Comparison of ENCODE assay signal across 13 cellular contexts in genomic region chr1:243267346-243268283, GRCh38. TPM values are rescaled to one million over a fixed set of nuclear protein-coding genes. Genes with fewer than 3 reads are reported as not detected.
A peak's percentile ranks its signal among the peaks of the same experiment; 100 is the strongest.
DNase-seq lines count a peak whose midpoint lies in the region; ATAC-seq and TF ChIP-seq lines count a peak whose summit lies in the region.
"Had no signal": no experiment of that assay in that cellular context is flagged by ENCODE, and none has a peak within 500 bp of the region (broad histone marks: within the 10 kb centered on the region; RNA-seq: fewer than 3 reads in every experiment).

No MANE protein-coding gene starts in this region.

- no peak overlapping the region for H3K14ac ChIP-seq in mesenchymal stem cell (ENCODE audit: low read length in 2 of 2)

- no peak overlapping the region for H2BK5ac ChIP-seq in mesenchymal stem cell (ENCODE audit: low read depth, low read length, poor library complexity, severe bottlenecking)

- H3K9me3 Mint-ChIP-seq in stimulated activated effector memory CD8-positive, alpha-beta T cell treated with anti-CD3 and anti-CD28 coated beads, Interleukin-12 subunit alpha, Interleukin-12 subunit beta, amount 100 ng/mL, for 72 hours = no peaks in the 10 kb centered on the region
- H3K9me3 Mint-ChIP-seq: activated T-helper 17 cell treated with anti-CD3 and anti-CD28 coated beads, Interleukin-2, amount 50 U/mL, for 72 hours; effector memory CD8-positive, alpha-beta T cell had no signal

- no peak overlapping the region for H2BK15ac ChIP-seq in mesenchymal stem cell (ENCODE audit: low read depth, poor library complexity, severe bottlenecking)

- H3K4me1 Mint-ChIP-seq in stimulated activated effector memory CD8-positive, alpha-beta T cell treated with anti-CD3 and anti-CD28 coated beads, Interleukin-12 subunit alpha, Interleukin-12 subunit beta, amount 100 ng/mL, for 72 hours = peaks cover 8% of the 10 kb centered on the region
- H3K4me1 Mint-ChIP-seq: activated T-helper 17 cell treated with anti-CD3 and anti-CD28 coated beads, Interleukin-2, amount 50 U/mL, for 72 hours had no signal

- WGBS in mesenchymal stem cell = 90% methylated on average over 17 of the region's 26 CpGs

- peaks cover 14% of the 10 kb centered on the region for H3K36me3 Mint-ChIP-seq in stimulated activated effector memory CD8-positive, alpha-beta T cell treated with anti-CD3 and anti-CD28 coated beads, Interleukin-12 subunit alpha, Interleukin-12 subunit beta, amount 100 ng/mL, for 72 hours

- H3K27ac ChIP-seq in mesenchymal stem cell (ENCODE audit: low read length, poor library complexity, severe bottlenecking) (peak overlapping the region; percentile 85), SJCRH30 (no peak overlapping the region)
- H3K27ac ChIP-seq: vagina had no signal

- H2AFZ ChIP-seq in mesenchymal stem cell (ENCODE audit: low read depth, low read length) = no peak overlapping the region

- H3K36me3 ChIP-seq in mesenchymal stem cell (ENCODE audit: control insufficient read depth in 1 of 2, insufficient read depth in 2 of 2, low read depth in 1 of 2, low read length in 2 of 2) = peaks cover 4 to 44% of the 10 kb centered on the region in 2 experiments
- H3K36me3 ChIP-seq in SJCRH30 = no peaks in the 10 kb centered on the region
- H3K36me3 ChIP-seq: BE2C had no signal

- H3K4me1 ChIP-seq in mesenchymal stem cell (ENCODE audit: control insufficient read depth, insufficient read depth, low read depth, low read length) (peaks cover 13% of the 10 kb centered on the region), SJCRH30 (no peaks in the 10 kb centered on the region)

- TF ChIP-seq CTCF in cardiac fibroblast (IDR thresholded peaks at IDR 0.05; ENCODE audit: low read depth, low read length) = no peak

- no peak overlapping the region for H3K23ac ChIP-seq in mesenchymal stem cell (ENCODE audit: low read length in 2 of 2)

- H2BK120ac ChIP-seq in mesenchymal stem cell (ENCODE audit: low read depth, low read length) = no peak overlapping the region

- H3K27me3 ChIP-seq in mesenchymal stem cell (ENCODE audit: control insufficient read depth in 1 of 2, insufficient read depth in 1 of 2, low read length in 2 of 2) = no peaks in the 10 kb centered on the region
- no peaks in the 10 kb centered on the region for H3K27me3 ChIP-seq in SJCRH30
- H3K27me3 ChIP-seq: BE2C, vagina had no signal

- peak; percentile 80 to 84 for DNase-seq in AML-193 (lab: John Stamatoyannopoulos, UW)
- DNase-seq in NCI-H460 (ENCODE audit: extremely low read depth, low read depth) = peak; percentile 19
- peak; percentile 52 to 58 for DNase-seq in cardiac fibroblast (ENCODE audit: low read depth in 2 of 2)
- DNase-seq in mesenchymal stem cell = peak; percentile 63
- no peak for DNase-seq in dedifferentiated amniotic fluid mesenchymal stem cell (ENCODE audit: extremely low spot score)
- DNase-seq in SJCRH30 = no peak
- DNase-seq in stimulated activated effector memory CD8-positive, alpha-beta T cell treated with anti-CD3 and anti-CD28 coated beads, Interleukin-12 subunit alpha, Interleukin-12 subunit beta, amount 100 ng/mL, for 72 hours (ENCODE audit: low spot score in 2 of 2) = no peak
- DNase-seq: BE2C; effector memory CD8-positive, alpha-beta T cell; T-helper 1 cell had no signal

- no peak overlapping the region for H4K8ac ChIP-seq in mesenchymal stem cell (ENCODE audit: low read length)

- no peak overlapping the region for H3K4me2 ChIP-seq in mesenchymal stem cell (ENCODE audit: low read length, poor library complexity, severe bottlenecking)

- H3K9me3 ChIP-seq in mesenchymal stem cell (ENCODE audit: control insufficient read depth, low read length) (no peaks in the 10 kb centered on the region), SJCRH30 (replicated peaks) (no peaks in the 10 kb centered on the region)
- H3K9me3 ChIP-seq: BE2C, vagina had no signal

- peak overlapping the region in 1 of 2 experiments; percentile 84 for H3K4ac ChIP-seq in mesenchymal stem cell (ENCODE audit: low read depth in 1 of 2, low read length in 2 of 2)

- H3K9ac ChIP-seq in mesenchymal stem cell (ENCODE audit: low read length) = peak overlapping the region; percentile 52

- H3K4me3 ChIP-seq in cardiac fibroblast (replicated peaks in 1 of 2; ENCODE audit: low read depth in 2 of 2, low read length in 2 of 2) (no peak overlapping the region), mesenchymal stem cell (ENCODE audit: insufficient read depth in 1 of 2, low read depth in 1 of 2, low read length in 2 of 2) (peak overlapping the region in 1 of 2 experiments; percentile 43), SJCRH30 (no peak overlapping the region)
- H3K4me3 ChIP-seq: vagina had no signal

- peak overlapping the region in 1 of 2 experiments; percentile 51 for H3K18ac ChIP-seq in mesenchymal stem cell (ENCODE audit: low read depth in 1 of 2, low read length in 2 of 2)

- H2BK12ac ChIP-seq in mesenchymal stem cell (ENCODE audit: low read length in 2 of 2) = peak overlapping the region; percentile 41 to 78

- ATAC-seq in HG02610 (IDR thresholded peaks at IDR 0.05; ENCODE audit: unreplicated experiment) = no peak
- ATAC-seq in stimulated activated effector memory CD8-positive, alpha-beta T cell treated with anti-CD3 and anti-CD28 coated beads, Interleukin-12 subunit alpha, Interleukin-12 subunit beta, amount 100 ng/mL, for 72 hours = no peak
- ATAC-seq: activated T-helper 17 cell treated with anti-CD3 and anti-CD28 coated beads, Interleukin-2, amount 50 U/mL, for 72 hours; effector memory CD8-positive, alpha-beta T cell had no signal

- H4K91ac ChIP-seq in mesenchymal stem cell (ENCODE audit: low read length) = no peak overlapping the region

- no peak overlapping the region for H3K4me3 Mint-ChIP-seq in stimulated activated effector memory CD8-positive, alpha-beta T cell treated with anti-CD3 and anti-CD28 coated beads, Interleukin-12 subunit alpha, Interleukin-12 subunit beta, amount 100 ng/mL, for 72 hours
- H3K4me3 Mint-ChIP-seq: activated T-helper 17 cell treated with anti-CD3 and anti-CD28 coated beads, Interleukin-2, amount 50 U/mL, for 72 hours; effector memory CD8-positive, alpha-beta T cell had no signal

- peaks cover 7% of the 10 kb centered on the region for H3K79me1 ChIP-seq in mesenchymal stem cell (replicated peaks; ENCODE audit: low read length, poor library complexity, severe bottlenecking)

- H2AK5ac ChIP-seq in mesenchymal stem cell (ENCODE audit: low read length, severe bottlenecking) = no peak overlapping the region

- no peak overlapping the region for H3K27ac Mint-ChIP-seq in stimulated activated effector memory CD8-positive, alpha-beta T cell treated with anti-CD3 and anti-CD28 coated beads, Interleukin-12 subunit alpha, Interleukin-12 subunit beta, amount 100 ng/mL, for 72 hours
- H3K27ac Mint-ChIP-seq: activated T-helper 17 cell treated with anti-CD3 and anti-CD28 coated beads, Interleukin-2, amount 50 U/mL, for 72 hours; effector memory CD8-positive, alpha-beta T cell had no signal

RNA-seq across cellular contexts. Expression of gene SDCCAG8, which starts 11.8 kb away (rescaled TPM):
- total RNA-seq in NCI-H460 (2014; rRNA removed; shearing (Covaris generic)) = 30.1 and 31.0 TPM in 2 replicates
- 19.6 and 30.4 TPM in 2 replicates for polyA plus RNA-seq in NCI-H460 (2014; cell fraction: nucleus; rRNA removed)
- 36.2 TPM for polyA plus RNA-seq in mesenchymal stem cell (2013, experiment 1 of 2)
- 35.7 TPM for polyA plus RNA-seq in mesenchymal stem cell (2013, experiment 2 of 2)
- 10.0 and 13.6 TPM in 2 replicates for total RNA-seq in SJCRH30 (2014; rRNA removed; shearing (Covaris generic))

RNA-seq across cellular contexts. Expression of gene CEP170, which starts 12.5 kb away (rescaled TPM):
- 85.0 and 85.6 TPM in 2 replicates for total RNA-seq in NCI-H460 (2014; rRNA removed; shearing (Covaris generic))
- 60.4 and 107 TPM in 2 replicates for polyA plus RNA-seq in NCI-H460 (2014; cell fraction: nucleus; rRNA removed)
- polyA plus RNA-seq in mesenchymal stem cell (2013, experiment 1 of 2) = 67.0 TPM
- polyA plus RNA-seq in mesenchymal stem cell (2013, experiment 2 of 2) = 67.2 TPM
- 76.1 and 87.3 TPM in 2 replicates for total RNA-seq in SJCRH30 (2014; rRNA removed; shearing (Covaris generic))

Comparison
In these comparisons a context has a peak if more than half of its experiments do, and no peak if none do; other contexts are left out.
1. DNase-seq: peak in AML-193 (2 of 2), NCI-H460 (single experiment), cardiac fibroblast (2 of 2) and mesenchymal stem cell (single experiment); none in dedifferentiated amniotic fluid mesenchymal stem cell (single experiment), SJCRH30 (0 of 2) and stimulated activated effector memory CD8-positive, alpha-beta T cell treated with anti-CD3 and anti-CD28 coated beads, Interleukin-12 subunit alpha, Interleukin-12 subunit beta, amount 100 ng/mL, for 72 hours (0 of 2).